Comparison of ENCODE assay signal across 22 cellular contexts in the genomic region with DNA sequence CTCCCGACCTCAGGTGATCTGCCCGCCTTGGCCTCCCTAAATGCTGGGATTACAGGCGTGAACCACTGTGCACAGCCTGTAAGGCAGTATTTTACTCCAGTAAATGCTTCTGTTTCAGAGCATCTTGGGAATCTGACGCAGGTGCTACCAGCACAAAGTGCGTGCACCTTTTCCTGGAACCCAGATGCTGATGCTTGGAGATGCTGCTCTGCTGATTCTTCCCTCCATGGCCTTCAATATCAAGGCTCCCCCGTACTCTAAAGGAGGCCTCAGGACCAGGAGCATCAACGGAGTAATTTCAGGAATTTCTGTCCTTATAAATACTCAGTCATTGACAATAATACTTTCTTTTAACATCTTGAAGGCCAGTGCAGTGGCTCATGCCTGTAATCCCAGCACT. TPM values are rescaled to one million over a fixed set of nuclear protein-coding genes. Genes with fewer than 3 reads are reported as not detected.
"Had no signal": no experiment of that assay in that cellular context is flagged by ENCODE, and none has a peak within 500 bp of the region (broad histone marks: within the 10 kb centered on the region; RNA-seq: fewer than 3 reads in every experiment).

No MANE protein-coding gene starts in this region.

- H3K9ac ChIP-seq: parathyroid adenoma had no signal

- H3K79me2 ChIP-seq: parathyroid adenoma had no signal

- H3K4me1 ChIP-seq: parathyroid adenoma, right lobe of liver, stomach, thyroid gland, upper lobe of left lung had no signal

- DNase-seq: dorsolateral prefrontal cortex; effector CD4-positive, alpha-beta T cell; midbrain; naive thymus-derived CD8-positive, alpha-beta T cell; right lobe of liver; small intestine; stimulated activated CD4-positive, alpha-beta T cell treated with anti-CD3 and anti-CD28 coated beads, Interleukin-12 subunit alpha, Interleukin-12 subunit beta, amount 100 ng/mL, for 4 hours; stimulated activated CD4-positive, alpha-beta T cell treated with anti-CD3 and anti-CD28 coated beads, Interleukin-1b, Interleukin-23, amount 100 ng/mL, for 48 hours; stimulated activated CD4-positive, alpha-beta T cell treated with anti-CD3 and anti-CD28 coated beads, Interleukin-4, amount 100 ng/mL, for 24 hours; stimulated activated naive CD4-positive, alpha-beta T cell treated with Interleukin-2 at 50 U/mL for 16 hours; stomach; thyroid gland; upper lobe of left lung had no signal

- H3K36me3 ChIP-seq: neutrophil, right lobe of liver, stomach, thyroid gland, upper lobe of left lung had no signal

- H3K27ac ChIP-seq: dorsolateral prefrontal cortex, neutrophil, parathyroid adenoma, right lobe of liver, stomach, thyroid gland, upper lobe of left lung had no signal

- H3K4me3 ChIP-seq: dorsolateral prefrontal cortex, lung, right lobe of liver, stomach, thyroid gland, upper lobe of left lung had no signal

- H2AFZ ChIP-seq: parathyroid adenoma had no signal

- H3K9me3 ChIP-seq: neutrophil, right lobe of liver, stomach, thyroid gland, upper lobe of left lung had no signal

- FAIRE-seq: colon, frontal cortex, keratinocyte, small intestine, urothelium cell line had no signal

- H3K27me3 ChIP-seq: dorsolateral prefrontal cortex, neutrophil, right lobe of liver, stomach, thyroid gland, upper lobe of left lung had no signal

- ATAC-seq: left lobe of liver; naive thymus-derived CD8-positive, alpha-beta T cell; right lobe of liver; stimulated activated effector memory CD8-positive, alpha-beta T cell treated with anti-CD3 and anti-CD28 coated beads, Interleukin-12 subunit alpha, Interleukin-12 subunit beta, amount 100 ng/mL, for 72 hours had no signal

RNA-seq across cellular contexts. Expression of a gene that starts 23.5 kb away (rescaled TPM):
- polyA plus RNA-seq: naive thymus-derived CD8-positive, alpha-beta T cell had no signal
